1 cellular context compared by ENCODE assay signal in the genomic region with DNA sequence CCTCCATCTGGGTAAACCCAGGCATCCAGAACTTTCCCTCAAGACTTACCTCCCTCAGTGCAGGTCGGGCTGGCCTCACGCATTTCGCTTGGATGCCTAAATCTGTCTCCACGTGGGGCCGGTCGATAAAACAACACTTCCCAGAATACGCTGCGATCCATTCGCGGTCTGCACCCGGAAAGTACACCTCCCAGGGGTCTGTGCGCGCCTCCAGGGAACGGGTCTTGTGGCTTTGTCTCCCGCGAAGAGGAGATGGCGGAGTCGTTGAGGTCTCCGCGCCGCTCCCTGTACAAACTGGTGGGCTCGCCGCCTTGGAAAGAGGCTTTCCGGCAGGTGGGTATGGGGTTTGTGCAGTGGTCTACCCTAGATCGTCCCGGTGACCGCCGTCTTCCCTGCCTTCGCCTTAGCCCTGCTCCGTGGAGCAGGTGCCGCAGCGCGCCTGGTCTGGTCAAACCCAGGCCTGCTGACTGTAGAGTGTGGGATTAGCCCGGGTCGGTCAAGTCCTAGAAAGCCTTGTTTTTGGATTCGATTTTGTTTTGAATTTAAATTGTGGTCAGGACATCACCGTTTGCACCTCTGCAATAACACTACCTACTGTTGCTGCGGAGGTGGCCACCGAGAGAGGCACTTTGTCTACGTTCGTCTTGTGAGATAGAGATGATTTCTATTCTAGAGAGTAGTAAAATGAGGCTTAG.
TF ChIP-seq lines count a peak whose summit lies in the region.

A gene with protein sequence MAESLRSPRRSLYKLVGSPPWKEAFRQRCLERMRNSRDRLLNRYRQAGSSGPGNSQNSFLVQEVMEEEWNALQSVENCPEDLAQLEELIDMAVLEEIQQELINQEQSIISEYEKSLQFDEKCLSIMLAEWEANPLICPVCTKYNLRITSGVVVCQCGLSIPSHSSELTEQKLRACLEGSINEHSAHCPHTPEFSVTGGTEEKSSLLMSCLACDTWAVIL (plus strand): TSS at position 224 of the 695 bp plus-strand sequence. CDS start 29 bp downstream, at position 253.

TF ChIP-seq in K562, 482 proteins besides CTCF, POLR2A, EP300 and RAD21 (continued from another document and continues in another):
- TF ChIP-seq, protein P1, sequence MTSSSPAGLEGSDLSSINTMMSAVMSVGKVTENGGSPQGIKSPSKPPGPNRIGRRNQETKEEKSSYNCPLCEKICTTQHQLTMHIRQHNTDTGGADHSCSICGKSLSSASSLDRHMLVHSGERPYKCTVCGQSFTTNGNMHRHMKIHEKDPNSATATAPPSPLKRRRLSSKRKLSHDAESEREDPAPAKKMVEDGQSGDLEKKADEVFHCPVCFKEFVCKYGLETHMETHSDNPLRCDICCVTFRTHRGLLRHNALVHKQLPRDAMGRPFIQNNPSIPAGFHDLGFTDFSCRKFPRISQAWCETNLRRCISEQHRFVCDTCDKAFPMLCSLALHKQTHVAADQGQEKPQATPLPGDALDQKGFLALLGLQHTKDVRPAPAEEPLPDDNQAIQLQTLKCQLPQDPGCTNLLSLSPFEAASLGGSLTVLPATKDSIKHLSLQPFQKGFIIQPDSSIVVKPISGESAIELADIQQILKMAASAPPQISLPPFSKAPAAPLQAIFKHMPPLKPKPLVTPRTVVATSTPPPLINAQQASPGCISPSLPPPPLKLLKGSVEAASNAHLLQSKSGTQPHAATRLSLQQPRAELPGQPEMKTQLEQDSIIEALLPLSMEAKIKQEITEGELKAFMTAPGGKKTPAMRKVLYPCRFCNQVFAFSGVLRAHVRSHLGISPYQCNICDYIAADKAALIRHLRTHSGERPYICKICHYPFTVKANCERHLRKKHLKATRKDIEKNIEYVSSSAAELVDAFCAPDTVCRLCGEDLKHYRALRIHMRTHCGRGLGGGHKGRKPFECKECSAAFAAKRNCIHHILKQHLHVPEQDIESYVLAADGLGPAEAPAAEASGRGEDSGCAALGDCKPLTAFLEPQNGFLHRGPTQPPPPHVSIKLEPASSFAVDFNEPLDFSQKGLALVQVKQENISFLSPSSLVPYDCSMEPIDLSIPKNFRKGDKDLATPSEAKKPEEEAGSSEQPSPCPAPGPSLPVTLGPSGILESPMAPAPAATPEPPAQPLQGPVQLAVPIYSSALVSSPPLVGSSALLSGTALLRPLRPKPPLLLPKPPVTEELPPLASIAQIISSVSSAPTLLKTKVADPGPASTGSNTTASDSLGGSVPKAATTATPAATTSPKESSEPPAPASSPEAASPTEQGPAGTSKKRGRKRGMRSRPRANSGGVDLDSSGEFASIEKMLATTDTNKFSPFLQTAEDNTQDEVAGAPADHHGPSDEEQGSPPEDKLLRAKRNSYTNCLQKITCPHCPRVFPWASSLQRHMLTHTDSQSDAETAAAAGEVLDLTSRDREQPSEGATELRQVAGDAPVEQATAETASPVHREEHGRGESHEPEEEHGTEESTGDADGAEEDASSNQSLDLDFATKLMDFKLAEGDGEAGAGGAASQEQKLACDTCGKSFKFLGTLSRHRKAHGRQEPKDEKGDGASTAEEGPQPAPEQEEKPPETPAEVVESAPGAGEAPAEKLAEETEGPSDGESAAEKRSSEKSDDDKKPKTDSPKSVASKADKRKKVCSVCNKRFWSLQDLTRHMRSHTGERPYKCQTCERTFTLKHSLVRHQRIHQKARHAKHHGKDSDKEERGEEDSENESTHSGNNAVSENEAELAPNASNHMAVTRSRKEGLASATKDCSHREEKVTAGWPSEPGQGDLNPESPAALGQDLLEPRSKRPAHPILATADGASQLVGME (CRISPR knock-in tag; IDR thresholded peaks at IDR 0.05) = no peak
- TF ChIP-seq ZNF57 (CRISPR knock-in tag; IDR thresholded peaks at IDR 0.05) = no peak
- no peak for TF ChIP-seq KAT2B (IDR thresholded peaks at IDR 0.05; ENCODE audit: low read depth, low read length)
- no peak for TF ChIP-seq BCL6 (CRISPR knock-in tag; IDR thresholded peaks at IDR 0.05)
- TF ChIP-seq SMAD4 (CRISPR knock-in tag; conservative IDR thresholded peaks at IDR 0.05) = no peak
- TF ChIP-seq ZNF24 (IDR thresholded peaks at IDR 0.05) = no peak
- TF ChIP-seq GABPB1 (CRISPR knock-in tag; IDR thresholded peaks at IDR 0.05) = peak; percentile 6
- no peak for TF ChIP-seq PPARD (CRISPR knock-in tag; IDR thresholded peaks at IDR 0.05)
- TF ChIP-seq PHF21A (IDR thresholded peaks at IDR 0.05; ENCODE audit: borderline replicate concordance, low read depth) = no peak
- TF ChIP-seq ZNF77 (CRISPR knock-in tag; IDR thresholded peaks at IDR 0.05) = no peak
- TF ChIP-seq EGR1 (conservative IDR thresholded peaks at IDR 0.05) = no peak
- peak; percentile 76; the same call in 1 of the 2 replicates for TF ChIP-seq TAF7 (tag; IDR thresholded peaks at IDR 0.05)
- no peak for TF ChIP-seq NBN (IDR thresholded peaks at IDR 0.05; ENCODE audit: low read depth)
- no peak for TF ChIP-seq FOSL1 (tag; conservative IDR thresholded peaks at IDR 0.05)
- TF ChIP-seq, protein P2, sequence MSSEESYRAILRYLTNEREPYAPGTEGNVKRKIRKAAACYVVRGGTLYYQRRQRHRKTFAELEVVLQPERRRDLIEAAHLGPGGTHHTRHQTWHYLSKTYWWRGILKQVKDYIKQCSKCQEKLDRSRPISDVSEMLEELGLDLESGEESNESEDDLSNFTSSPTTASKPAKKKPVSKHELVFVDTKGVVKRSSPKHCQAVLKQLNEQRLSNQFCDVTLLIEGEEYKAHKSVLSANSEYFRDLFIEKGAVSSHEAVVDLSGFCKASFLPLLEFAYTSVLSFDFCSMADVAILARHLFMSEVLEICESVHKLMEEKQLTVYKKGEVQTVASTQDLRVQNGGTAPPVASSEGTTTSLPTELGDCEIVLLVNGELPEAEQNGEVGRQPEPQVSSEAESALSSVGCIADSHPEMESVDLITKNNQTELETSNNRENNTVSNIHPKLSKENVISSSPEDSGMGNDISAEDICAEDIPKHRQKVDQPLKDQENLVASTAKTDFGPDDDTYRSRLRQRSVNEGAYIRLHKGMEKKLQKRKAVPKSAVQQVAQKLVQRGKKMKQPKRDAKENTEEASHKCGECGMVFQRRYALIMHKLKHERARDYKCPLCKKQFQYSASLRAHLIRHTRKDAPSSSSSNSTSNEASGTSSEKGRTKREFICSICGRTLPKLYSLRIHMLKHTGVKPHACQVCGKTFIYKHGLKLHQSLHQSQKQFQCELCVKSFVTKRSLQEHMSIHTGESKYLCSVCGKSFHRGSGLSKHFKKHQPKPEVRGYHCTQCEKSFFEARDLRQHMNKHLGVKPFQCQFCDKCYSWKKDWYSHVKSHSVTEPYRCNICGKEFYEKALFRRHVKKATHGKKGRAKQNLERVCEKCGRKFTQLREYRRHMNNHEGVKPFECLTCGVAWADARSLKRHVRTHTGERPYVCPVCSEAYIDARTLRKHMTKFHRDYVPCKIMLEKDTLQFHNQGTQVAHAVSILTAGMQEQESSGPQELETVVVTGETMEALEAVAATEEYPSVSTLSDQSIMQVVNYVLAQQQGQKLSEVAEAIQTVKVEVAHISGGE (CRISPR knock-in tag; IDR thresholded peaks at IDR 0.05) = peak in 1 of 3 experiments; percentile 59; a peak in 1 of 6 replicates
- no peak for TF ChIP-seq BRF1 (IDR thresholded peaks at IDR 0.05; ENCODE audit: borderline replicate concordance, extremely low read depth, insufficient read length)
- no peak for TF ChIP-seq SNAPC5 (CRISPR knock-in tag; IDR thresholded peaks at IDR 0.05)
- TF ChIP-seq, protein P3, sequence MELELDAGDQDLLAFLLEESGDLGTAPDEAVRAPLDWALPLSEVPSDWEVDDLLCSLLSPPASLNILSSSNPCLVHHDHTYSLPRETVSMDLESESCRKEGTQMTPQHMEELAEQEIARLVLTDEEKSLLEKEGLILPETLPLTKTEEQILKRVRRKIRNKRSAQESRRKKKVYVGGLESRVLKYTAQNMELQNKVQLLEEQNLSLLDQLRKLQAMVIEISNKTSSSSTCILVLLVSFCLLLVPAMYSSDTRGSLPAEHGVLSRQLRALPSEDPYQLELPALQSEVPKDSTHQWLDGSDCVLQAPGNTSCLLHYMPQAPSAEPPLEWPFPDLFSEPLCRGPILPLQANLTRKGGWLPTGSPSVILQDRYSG (tag; conservative IDR thresholded peaks at IDR 0.05; ENCODE audit: low read depth) = no peak
- TF ChIP-seq HBP1 (CRISPR knock-in tag; IDR thresholded peaks at IDR 0.05) = no peak
- TF ChIP-seq POLR2AphosphoS2 (IDR thresholded peaks at IDR 0.05; ENCODE audit: low read length) = no peak
- no peak for TF ChIP-seq ZNF668 (CRISPR knock-in tag; IDR thresholded peaks at IDR 0.05)
- TF ChIP-seq CCNT2 (IDR thresholded peaks at IDR 0.05; ENCODE audit: borderline replicate concordance, extremely low read depth, insufficient read length, low read depth, low read length) = no peak
- TF ChIP-seq ZKSCAN1 (IDR thresholded peaks at IDR 0.05; ENCODE audit: low read depth, low read length) = no peak
- 0 out of 2 replicates have a peak, but pooled peaks have one; percentile 8 for TF ChIP-seq JUND (IDR thresholded peaks at IDR 0.05; ENCODE audit: borderline replicate concordance, low read depth, low read length)
- no peak; the same call in 2 of the 3 replicates for TF ChIP-seq JUND (tag; IDR thresholded peaks at IDR 0.05; ENCODE audit: borderline replicate concordance, low read depth, low read length)
- TF ChIP-seq CBX5 (IDR thresholded peaks at IDR 0.05; ENCODE audit: borderline replicate concordance, low read depth) = no peak
- TF ChIP-seq OTX1 (CRISPR knock-in tag; IDR thresholded peaks at IDR 0.05) = no peak
- no peak for TF ChIP-seq MBD2 (IDR thresholded peaks at IDR 0.05; ENCODE audit: borderline replicate concordance, low read depth)
- TF ChIP-seq E2F4 (CRISPR knock-in tag; IDR thresholded peaks at IDR 0.05; ENCODE audit: low read depth) = 0 out of 2 replicates have a peak, but pooled peaks have one; percentile 35
- no peak for TF ChIP-seq SMARCA4 (IDR thresholded peaks at IDR 0.05)
- TF ChIP-seq DACH1 (IDR thresholded peaks at IDR 0.05; ENCODE audit: partially characterized antibody) = no peak
- no peak for TF ChIP-seq CAMTA2 (CRISPR knock-in tag; conservative IDR thresholded peaks at IDR 0.05)
- TF ChIP-seq CREB1 (IDR thresholded peaks at IDR 0.05) = no peak
- TF ChIP-seq CREB1 (CRISPR knock-in tag; IDR thresholded peaks at IDR 0.05) = no peak
- no peak for TF ChIP-seq TAL1 (IDR thresholded peaks at IDR 0.05)
- TF ChIP-seq MAX (CRISPR knock-in tag; IDR thresholded peaks at IDR 0.05) = peak; percentile 96
- TF ChIP-seq ZFX (CRISPR knock-in tag; IDR thresholded peaks at IDR 0.05) = peak; percentile 64
- TF ChIP-seq, protein P4, sequence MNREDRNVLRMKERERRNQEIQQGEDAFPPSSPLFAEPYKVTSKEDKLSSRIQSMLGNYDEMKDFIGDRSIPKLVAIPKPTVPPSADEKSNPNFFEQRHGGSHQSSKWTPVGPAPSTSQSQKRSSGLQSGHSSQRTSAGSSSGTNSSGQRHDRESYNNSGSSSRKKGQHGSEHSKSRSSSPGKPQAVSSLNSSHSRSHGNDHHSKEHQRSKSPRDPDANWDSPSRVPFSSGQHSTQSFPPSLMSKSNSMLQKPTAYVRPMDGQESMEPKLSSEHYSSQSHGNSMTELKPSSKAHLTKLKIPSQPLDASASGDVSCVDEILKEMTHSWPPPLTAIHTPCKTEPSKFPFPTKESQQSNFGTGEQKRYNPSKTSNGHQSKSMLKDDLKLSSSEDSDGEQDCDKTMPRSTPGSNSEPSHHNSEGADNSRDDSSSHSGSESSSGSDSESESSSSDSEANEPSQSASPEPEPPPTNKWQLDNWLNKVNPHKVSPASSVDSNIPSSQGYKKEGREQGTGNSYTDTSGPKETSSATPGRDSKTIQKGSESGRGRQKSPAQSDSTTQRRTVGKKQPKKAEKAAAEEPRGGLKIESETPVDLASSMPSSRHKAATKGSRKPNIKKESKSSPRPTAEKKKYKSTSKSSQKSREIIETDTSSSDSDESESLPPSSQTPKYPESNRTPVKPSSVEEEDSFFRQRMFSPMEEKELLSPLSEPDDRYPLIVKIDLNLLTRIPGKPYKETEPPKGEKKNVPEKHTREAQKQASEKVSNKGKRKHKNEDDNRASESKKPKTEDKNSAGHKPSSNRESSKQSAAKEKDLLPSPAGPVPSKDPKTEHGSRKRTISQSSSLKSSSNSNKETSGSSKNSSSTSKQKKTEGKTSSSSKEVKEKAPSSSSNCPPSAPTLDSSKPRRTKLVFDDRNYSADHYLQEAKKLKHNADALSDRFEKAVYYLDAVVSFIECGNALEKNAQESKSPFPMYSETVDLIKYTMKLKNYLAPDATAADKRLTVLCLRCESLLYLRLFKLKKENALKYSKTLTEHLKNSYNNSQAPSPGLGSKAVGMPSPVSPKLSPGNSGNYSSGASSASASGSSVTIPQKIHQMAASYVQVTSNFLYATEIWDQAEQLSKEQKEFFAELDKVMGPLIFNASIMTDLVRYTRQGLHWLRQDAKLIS (CRISPR knock-in tag; IDR thresholded peaks at IDR 0.05) = no peak
- no peak for TF ChIP-seq FOXA1 (IDR thresholded peaks at IDR 0.05; ENCODE audit: borderline replicate concordance)
- peak; percentile 78 for TF ChIP-seq ELF1 (tag; IDR thresholded peaks at IDR 0.05)
- no peak for TF ChIP-seq HNRNPUL1 (IDR thresholded peaks at IDR 0.05; ENCODE audit: low read length)
